ENCODE assay signal across 11 cellular contexts in the genomic region with DNA sequence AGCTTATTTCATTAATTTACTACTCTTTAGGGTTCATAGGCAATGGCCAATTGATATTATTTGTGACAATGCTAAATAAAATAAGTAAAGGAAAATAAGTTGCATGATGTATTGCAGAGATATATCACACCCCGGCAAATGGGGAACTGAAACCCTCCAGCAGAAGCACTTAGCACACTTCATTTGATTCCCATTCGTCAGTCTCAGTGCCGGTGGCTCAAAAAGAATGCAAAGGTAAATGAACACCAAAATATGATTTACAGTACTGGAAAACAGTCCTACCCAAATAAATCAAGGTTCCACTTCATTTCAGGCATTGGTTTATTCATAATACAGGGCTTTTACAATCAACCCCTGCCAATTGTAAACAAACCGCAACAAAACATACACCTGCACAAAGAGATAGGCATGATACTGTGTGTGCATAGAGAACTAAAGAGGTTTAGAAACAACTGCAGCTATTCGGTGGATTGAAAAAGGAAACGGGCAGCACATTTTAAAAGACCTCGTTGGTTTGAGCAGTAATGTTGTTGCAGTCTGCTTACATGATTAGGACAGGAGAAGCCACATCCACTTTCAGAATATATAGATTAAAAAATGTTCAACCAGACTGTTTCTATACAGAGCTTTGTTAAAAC.
DNase-seq lines count a peak whose midpoint lies in the region; ATAC-seq lines count a peak whose summit lies in the region.
"Had no signal": no experiment of that assay in that cellular context is flagged by ENCODE, and none has a peak within 500 bp of the region (broad histone marks: within the 10 kb centered on the region; RNA-seq: fewer than 3 reads in every experiment).

No MANE protein-coding gene starts in this region.

- DNase-seq in COR-L47 (lab: John Stamatoyannopoulos, UW) (peak; percentile 9), NCI-H2107 treated with DMSO at 0.1 percent for 48 hours (lab: John Stamatoyannopoulos, UW; ENCODE audit: unreplicated experiment) (peak; percentile 95), ACHN (no peak)
- DNase-seq in activated CD8-positive, alpha-beta memory T cell treated with anti-CD3 and anti-CD28 coated beads for 24 hours, result no peak
- DNase-seq in activated T-cell treated with anti-CD3 and anti-CD28 coated beads, Interleukin-2, amount 50 U/mL, for 72 hours, result no peak
- DNase-seq in natural killer cell treated with Interleukin-12 subunit alpha and Interleukin-12 subunit beta and Interleukin-15 and Interleukin-18, amount 100 ng/mL, for 72 hours (ENCODE audit: low spot score), result no peak
- DNase-seq: HFFc6, retina, thyroid gland had no signal

- peaks cover 0 to 2% of the 10 kb centered on the region in 2 donors for H3K9me3 Mint-ChIP-seq in activated T-cell treated with anti-CD3 and anti-CD28 coated beads, Interleukin-2, amount 50 U/mL, for 72 hours
- H3K9me3 Mint-ChIP-seq in natural killer cell treated with Interleukin-12 subunit alpha and Interleukin-12 subunit beta and Interleukin-15 and Interleukin-18, amount 100 ng/mL, for 72 hours, result peaks cover 5% of the 10 kb centered on the region

- ATAC-seq in GM19395 (IDR thresholded peaks at IDR 0.05; ENCODE audit: unreplicated experiment) (peak; percentile 98), HG03066 (IDR thresholded peaks at IDR 0.05; ENCODE audit: low read depth, unreplicated experiment) (peak; percentile 86)
- no peak for ATAC-seq in activated T-cell treated with anti-CD3 and anti-CD28 coated beads, Interleukin-2, amount 50 U/mL, for 72 hours (replicated peaks in 1 of 2)
- ATAC-seq in natural killer cell treated with Interleukin-12 subunit alpha and Interleukin-12 subunit beta and Interleukin-15 and Interleukin-18, amount 100 ng/mL, for 72 hours, result no peak

- in situ Hi-C loops in ACHN (cut with HindIII; ENCODE audit: low pct_ligation_motif_present, low pct_unique_long_range_greater_than_20kb, low sequenced_read_pairs), result no loop called here

- peaks cover 27% of the 10 kb centered on the region for H3K27me3 Mint-ChIP-seq in activated T-cell treated with anti-CD3 and anti-CD28 coated beads, Interleukin-2, amount 50 U/mL, for 72 hours (ENCODE audit: low read depth)
- H3K27me3 Mint-ChIP-seq in natural killer cell treated with Interleukin-12 subunit alpha and Interleukin-12 subunit beta and Interleukin-15 and Interleukin-18, amount 100 ng/mL, for 72 hours, result no peaks in the 10 kb centered on the region

- no peaks in the 10 kb centered on the region for H3K36me3 Mint-ChIP-seq in activated T-cell treated with anti-CD3 and anti-CD28 coated beads, Interleukin-2, amount 50 U/mL, for 72 hours (ENCODE audit: insufficient read depth in 2 of 2)
- H3K36me3 Mint-ChIP-seq in natural killer cell treated with Interleukin-12 subunit alpha and Interleukin-12 subunit beta and Interleukin-15 and Interleukin-18, amount 100 ng/mL, for 72 hours, result no peaks in the 10 kb centered on the region

- H3K27ac Mint-ChIP-seq in activated T-cell treated with anti-CD3 and anti-CD28 coated beads, Interleukin-2, amount 50 U/mL, for 72 hours, result no peak overlapping the region
- H3K27ac Mint-ChIP-seq in natural killer cell treated with Interleukin-12 subunit alpha and Interleukin-12 subunit beta and Interleukin-15 and Interleukin-18, amount 100 ng/mL, for 72 hours, result no peak overlapping the region
- H3K27ac Mint-ChIP-seq: HFFc6 had no signal

- H3K4me3 Mint-ChIP-seq in activated T-cell treated with anti-CD3 and anti-CD28 coated beads, Interleukin-2, amount 50 U/mL, for 72 hours, result peak overlapping the region in 1 of 2 donors; percentile 47
- no peak overlapping the region for H3K4me3 Mint-ChIP-seq in natural killer cell treated with Interleukin-12 subunit alpha and Interleukin-12 subunit beta and Interleukin-15 and Interleukin-18, amount 100 ng/mL, for 72 hours
- H3K4me3 Mint-ChIP-seq: HFFc6 had no signal

- peaks cover 5% of the 10 kb centered on the region for H3K4me1 Mint-ChIP-seq in activated T-cell treated with anti-CD3 and anti-CD28 coated beads, Interleukin-2, amount 50 U/mL, for 72 hours (ENCODE audit: low read depth)
- H3K4me1 Mint-ChIP-seq in natural killer cell treated with Interleukin-12 subunit alpha and Interleukin-12 subunit beta and Interleukin-15 and Interleukin-18, amount 100 ng/mL, for 72 hours (ENCODE audit: low read depth in 2 of 2), result no peaks in the 10 kb centered on the region

Comparison
In these comparisons a context has a peak if more than half of its experiments do, and no peak if none do; other contexts are left out.
1. DNase-seq: peak in COR-L47 (single experiment) and NCI-H2107 treated with DMSO at 0.1 percent for 48 hours (single experiment); none in activated CD8-positive, alpha-beta memory T cell treated with anti-CD3 and anti-CD28 coated beads for 24 hours (single experiment), activated T-cell treated with anti-CD3 and anti-CD28 coated beads, Interleukin-2, amount 50 U/mL, for 72 hours (0 of 2), natural killer cell treated with Interleukin-12 subunit alpha and Interleukin-12 subunit beta and Interleukin-15 and Interleukin-18, amount 100 ng/mL, for 72 hours (single experiment) and ACHN (single experiment).
2. ATAC-seq: peak in GM19395 (single experiment) and HG03066 (single experiment); none in activated T-cell treated with anti-CD3 and anti-CD28 coated beads, Interleukin-2, amount 50 U/mL, for 72 hours (0 of 2) and natural killer cell treated with Interleukin-12 subunit alpha and Interleukin-12 subunit beta and Interleukin-15 and Interleukin-18, amount 100 ng/mL, for 72 hours (0 of 2).